ENCODE assay signal across 16 cellular contexts in genomic region chr14:58149196-58149595, GRCh38. TPM values are rescaled to one million over a fixed set of nuclear protein-coding genes. Genes with fewer than 3 reads are reported as not detected.
DNase-seq lines count a peak whose midpoint lies in the region; ATAC-seq, FAIRE-seq and TF ChIP-seq lines count a peak whose summit lies in the region.
"Had no signal": no experiment of that assay in that cellular context is flagged by ENCODE, and none has a peak within 500 bp of the region (broad histone marks: within the 10 kb centered on the region; RNA-seq: fewer than 3 reads in every experiment).

No MANE protein-coding gene starts in this region.

- no peak overlapping the region for H2BK120ac ChIP-seq in neuronal stem cell (ENCODE audit: low read depth, low read length)

- H4K91ac ChIP-seq in neuronal stem cell (ENCODE audit: low read depth, low read length, poor library complexity), result no peak overlapping the region

- no peaks in the 10 kb centered on the region for H3K36me3 ChIP-seq in HAP-1 (replicated peaks)
- no peaks in the 10 kb centered on the region for H3K36me3 ChIP-seq in iPS-20b (ENCODE audit: insufficient read depth, low read depth, low read length)
- H3K36me3 ChIP-seq in neuronal stem cell (replicated peaks in 1 of 2; ENCODE audit: control insufficient read depth in 2 of 2, insufficient read depth in 2 of 2, low read length in 2 of 2), result no peaks in the 10 kb centered on the region
- H3K36me3 ChIP-seq: BLaER1 had no signal

- CTCF ChIA-PET in WTC11 (lab: Charles Lee), result interaction anchor here (0.5 to 1.4 kb wide), 2 partner anchors 19 to 42 kb away, joined by 3 read pairs; no protein-coding TSS in a partner anchor

- peaks cover 21% of the 10 kb centered on the region for H3K4me1 ChIP-seq in HAP-1
- H3K4me1 ChIP-seq in iPS-20b (ENCODE audit: insufficient read depth, low read length), result peaks cover 25% of the 10 kb centered on the region
- H3K4me1 ChIP-seq in neuronal stem cell (ENCODE audit: control insufficient read depth in 2 of 2, insufficient read depth in 1 of 2, low read depth in 1 of 2, low read length in 2 of 2), result peaks cover 9 to 10% of the 10 kb centered on the region in 2 donors

- H3K4me3 ChIP-seq in HAP-1 (no peak overlapping the region), iPS-20b (ENCODE audit: low read length) (peak overlapping the region; percentile 11; the same call in 1 of the 2 replicates), neuronal stem cell (ENCODE audit: low read length in 2 of 2) (no peak overlapping the region)
- H3K4me3 ChIP-seq: BLaER1, K562 had no signal

- no peaks in the 10 kb centered on the region for H3K27me3 ChIP-seq in HAP-1 (ENCODE audit: low read depth)
- peaks cover 43% of the 10 kb centered on the region for H3K27me3 ChIP-seq in iPS-20b (ENCODE audit: insufficient read depth, low read length)
- no peaks in the 10 kb centered on the region for H3K27me3 ChIP-seq in neuronal stem cell (ENCODE audit: control insufficient read depth in 3 of 3, insufficient read depth in 3 of 3, low read depth in 1 of 3, low read length in 3 of 3)

- H3K4me1 Mint-ChIP-seq in WTC11 (peaks cover 35% of the 10 kb centered on the region), type B pancreatic cell (ENCODE audit: unreplicated experiment) (peaks cover 15% of the 10 kb centered on the region)
- peaks cover 12% of the 10 kb centered on the region for H3K4me1 Mint-ChIP-seq in activated CD4-positive, alpha-beta T cell treated with anti-CD3 and anti-CD28 coated beads, Interleukin-2, amount 10 ng/mL, durations not matched to agents 24 days and 14 days

- H2BK15ac ChIP-seq in neuronal stem cell (ENCODE audit: low read length), result no peak overlapping the region

- in situ Hi-C loops in HAP-1 (cut with MboI; ENCODE audit: low sequenced_read_pairs), result no loop called here

- no peak overlapping the region for H3K18ac ChIP-seq in neuronal stem cell (ENCODE audit: low read length)

- H4K8ac ChIP-seq in neuronal stem cell (ENCODE audit: low read depth, low read length), result no peak overlapping the region

- no peak overlapping the region for H3K9ac ChIP-seq in iPS-20b (ENCODE audit: low read depth, low read length)
- no peak overlapping the region for H3K9ac ChIP-seq in neuronal stem cell (ENCODE audit: low read depth, low read length, poor library complexity)
- H3K9ac ChIP-seq: BLaER1 had no signal

- no peak overlapping the region for H3K27ac Mint-ChIP-seq in WTC11
- H3K27ac Mint-ChIP-seq in type B pancreatic cell, result no peak overlapping the region
- no peak overlapping the region for H3K27ac Mint-ChIP-seq in activated CD4-positive, alpha-beta T cell treated with anti-CD3 and anti-CD28 coated beads, Interleukin-2, amount 10 ng/mL, durations not matched to agents 24 days and 14 days

- no peaks in the 10 kb centered on the region for H3K9me3 ChIP-seq in HAP-1
- no peaks in the 10 kb centered on the region for H3K9me3 ChIP-seq in iPS-20b (ENCODE audit: insufficient read depth, low read depth, low read length)
- H3K9me3 ChIP-seq in neuronal stem cell (replicated peaks in 1 of 2; ENCODE audit: control insufficient read depth in 2 of 2, insufficient read depth in 1 of 2, low read depth in 1 of 2, low read length in 2 of 2), result no peaks in the 10 kb centered on the region
- H3K9me3 ChIP-seq: BLaER1, Caco-2 had no signal

- peaks cover 1% of the 10 kb centered on the region for H3K79me1 ChIP-seq in neuronal stem cell (ENCODE audit: low read depth, low read length)

- H3K27me3 Mint-ChIP-seq in WTC11 (ENCODE audit: low read depth) (peaks cover 34% of the 10 kb centered on the region), type B pancreatic cell (peaks cover 53% of the 10 kb centered on the region)
- peaks cover 59% of the 10 kb centered on the region for H3K27me3 Mint-ChIP-seq in activated CD4-positive, alpha-beta T cell treated with anti-CD3 and anti-CD28 coated beads, Interleukin-2, amount 10 ng/mL, durations not matched to agents 24 days and 14 days

- H3K4ac ChIP-seq in neuronal stem cell (ENCODE audit: low read length), result no peak overlapping the region

- FAIRE-seq in GM19239 (lab: Jason Lieb, UNC), result no peak
- FAIRE-seq: GM12892, H54, K562 had no signal

- H3K4me3 Mint-ChIP-seq in WTC11 (no peak overlapping the region), type B pancreatic cell (peak overlapping the region; percentile 21)
- no peak overlapping the region for H3K4me3 Mint-ChIP-seq in activated CD4-positive, alpha-beta T cell treated with anti-CD3 and anti-CD28 coated beads, Interleukin-2, amount 10 ng/mL, durations not matched to agents 24 days and 14 days

- intact Hi-C loops in activated CD4-positive, alpha-beta T cell treated with anti-CD3 and anti-CD28 coated beads, Interleukin-2, amount 10 ng/mL, durations not matched to agents 24 days and 14 days (cut with micrococcal nuclease), result no loop called here

- no peak overlapping the region for H3K4me2 ChIP-seq in neuronal stem cell (ENCODE audit: insufficient read depth, low read length, poor library complexity, severe bottlenecking)
- H3K4me2 ChIP-seq: BLaER1 had no signal

- peak; percentile 10 for ATAC-seq in WTC11
- no peak for ATAC-seq in left lobe of liver
- ATAC-seq: K562 had no signal

- no CpG with 5 or more reads among the region's 1 CpG for WGBS in neuronal stem cell (ENCODE audit: extremely low coverage in 2 of 2, insufficient read length in 2 of 2, insufficient replicate concordance in 1 of 2), 2 donors

- H3K23ac ChIP-seq in neuronal stem cell (ENCODE audit: low read depth, low read length, poor library complexity), result no peak overlapping the region

- DNase-seq in HAP-1 (ENCODE audit: low spot score in 2 of 2) (peak; percentile 40 to 67), WTC11 (ENCODE audit: low spot score) (no peak), type B pancreatic cell (ENCODE audit: extremely low spot score, unreplicated experiment) (no peak), neuronal stem cell (ENCODE audit: low spot score) (no peak), left lobe of liver (ENCODE audit: low spot score) (no peak), GM19239 (ENCODE audit: insufficient read length, low spot score) (no peak)
- DNase-seq in activated CD4-positive, alpha-beta T cell treated with anti-CD3 and anti-CD28 coated beads, Interleukin-2, amount 10 ng/mL, durations not matched to agents 24 days and 14 days, result no peak
- DNase-seq: Caco-2; CD8-positive, alpha-beta memory T cell; DND-41; GDM1 had no signal

- H3K27ac ChIP-seq in iPS-20b (ENCODE audit: low read length) (no peak overlapping the region), neuronal stem cell (replicated peaks; ENCODE audit: low read length) (no peak overlapping the region)
- H3K27ac ChIP-seq: BLaER1 had no signal

- TF ChIP-seq CTCF in WTC11 (IDR thresholded peaks at IDR 0.05), result no peak
- no peak for TF ChIP-seq CTCF in type B pancreatic cell (conservative IDR thresholded peaks at IDR 0.05)

- no peak overlapping the region for H2BK5ac ChIP-seq in neuronal stem cell (ENCODE audit: low read length)

- no peaks in the 10 kb centered on the region for H3K36me3 Mint-ChIP-seq in WTC11
- H3K36me3 Mint-ChIP-seq in type B pancreatic cell, result no peaks in the 10 kb centered on the region
- no peaks in the 10 kb centered on the region for H3K36me3 Mint-ChIP-seq in activated CD4-positive, alpha-beta T cell treated with anti-CD3 and anti-CD28 coated beads, Interleukin-2, amount 10 ng/mL, durations not matched to agents 24 days and 14 days (ENCODE audit: low read depth)
- H3K36me3 Mint-ChIP-seq: CD8-positive, alpha-beta memory T cell had no signal

- POLR2A ChIA-PET in WTC11 (lab: Charles Lee), result interaction anchor here (0.6 kb wide), 1 partner anchor 199 kb away, joined by 5 read pairs; no protein-coding TSS in a partner anchor

- no peak overlapping the region for H2AFZ ChIP-seq in neuronal stem cell (ENCODE audit: low read length)

- no peak overlapping the region for H2AK5ac ChIP-seq in neuronal stem cell (ENCODE audit: low read depth, low read length)

- no peaks in the 10 kb centered on the region for H3K9me3 Mint-ChIP-seq in WTC11
- H3K9me3 Mint-ChIP-seq in type B pancreatic cell, result no peaks in the 10 kb centered on the region
- no peaks in the 10 kb centered on the region for H3K9me3 Mint-ChIP-seq in activated CD4-positive, alpha-beta T cell treated with anti-CD3 and anti-CD28 coated beads, Interleukin-2, amount 10 ng/mL, durations not matched to agents 24 days and 14 days
- H3K9me3 Mint-ChIP-seq: CD8-positive, alpha-beta memory T cell had no signal

- H3K14ac ChIP-seq in neuronal stem cell (ENCODE audit: low read length), result no peak overlapping the region

- no peak overlapping the region for H2BK12ac ChIP-seq in neuronal stem cell (ENCODE audit: low read length)

TF ChIP-seq in WTC11, 78 proteins besides CTCF, POLR2A, EP300 and RAD21 (continues in another document):
- TF ChIP-seq JAZF1 (CRISPR knock-in tag; IDR thresholded peaks at IDR 0.05) (no peak), IRF1 (CRISPR knock-in tag; IDR thresholded peaks at IDR 0.05) (no peak), ZNF263 (CRISPR knock-in tag; IDR thresholded peaks at IDR 0.05; ENCODE audit: low read depth) (no peak), NFYB (CRISPR knock-in tag; conservative IDR thresholded peaks at IDR 0.05; ENCODE audit: low read depth) (no peak), ZBTB21 (CRISPR knock-in tag; IDR thresholded peaks at IDR 0.05; ENCODE audit: borderline replicate concordance) (no peak), CBFB (CRISPR knock-in tag; IDR thresholded peaks at IDR 0.05; ENCODE audit: low read depth) (no peak), FOXJ3 (CRISPR knock-in tag; IDR thresholded peaks at IDR 0.05; ENCODE audit: borderline replicate concordance) (no peak), ESRRA (CRISPR knock-in tag; IDR thresholded peaks at IDR 0.05; ENCODE audit: borderline replicate concordance) (no peak)

RNA-seq across cellular contexts. Expression of gene ARMH4, which starts 2.8 kb away (rescaled TPM):
- total RNA-seq in WTC11 (2021) (11.8 to 12.2 TPM (median 12.1 TPM) in 3 replicates), type B pancreatic cell (ENCODE audit: low replicate concordance) (7.5 and 22.0 TPM in 2 replicates), left lobe of liver (0.96 TPM)
- total RNA-seq in activated CD4-positive, alpha-beta T cell treated with anti-CD3 and anti-CD28 coated beads, Interleukin-2, amount 10 ng/mL, durations not matched to agents 24 days and 14 days, result 0.12 TPM in 1 of 2 replicates, not detected in the other
- 17.6 TPM for polyA plus RNA-seq in neuronal stem cell (2013, experiment 1 of 2)
- polyA plus RNA-seq in neuronal stem cell (2013, experiment 2 of 2), result 18.7 TPM
- total RNA-seq: CD8-positive, alpha-beta memory T cell had no signal

RNA-seq across cellular contexts. Expression of gene ACTR10, which starts 50.8 kb away (rescaled TPM):
- total RNA-seq in WTC11 (2021), result 30.9 to 35.5 TPM (median 32.5 TPM) in 3 replicates
- 61.7 and 67.3 TPM in 2 replicates for total RNA-seq in type B pancreatic cell (ENCODE audit: low replicate concordance)
- total RNA-seq in activated CD4-positive, alpha-beta T cell treated with anti-CD3 and anti-CD28 coated beads, Interleukin-2, amount 10 ng/mL, durations not matched to agents 24 days and 14 days, result 38.7 and 40.5 TPM in 2 replicates
- polyA plus RNA-seq in neuronal stem cell (2013, experiment 1 of 2), result 33.9 TPM
- polyA plus RNA-seq in neuronal stem cell (2013, experiment 2 of 2), result 32.7 TPM
- 17.2 TPM for total RNA-seq in left lobe of liver

Comparison
In these comparisons a context has a peak if more than half of its experiments do, and no peak if none do; other contexts are left out.
1. DNase-seq: peak in HAP-1 (2 of 2); none in WTC11 (single experiment), type B pancreatic cell (single experiment), activated CD4-positive, alpha-beta T cell treated with anti-CD3 and anti-CD28 coated beads, Interleukin-2, amount 10 ng/mL, durations not matched to agents 24 days and 14 days (single experiment), neuronal stem cell (single experiment), left lobe of liver (single experiment) and GM19239 (single experiment).